In the genomic region with DNA sequence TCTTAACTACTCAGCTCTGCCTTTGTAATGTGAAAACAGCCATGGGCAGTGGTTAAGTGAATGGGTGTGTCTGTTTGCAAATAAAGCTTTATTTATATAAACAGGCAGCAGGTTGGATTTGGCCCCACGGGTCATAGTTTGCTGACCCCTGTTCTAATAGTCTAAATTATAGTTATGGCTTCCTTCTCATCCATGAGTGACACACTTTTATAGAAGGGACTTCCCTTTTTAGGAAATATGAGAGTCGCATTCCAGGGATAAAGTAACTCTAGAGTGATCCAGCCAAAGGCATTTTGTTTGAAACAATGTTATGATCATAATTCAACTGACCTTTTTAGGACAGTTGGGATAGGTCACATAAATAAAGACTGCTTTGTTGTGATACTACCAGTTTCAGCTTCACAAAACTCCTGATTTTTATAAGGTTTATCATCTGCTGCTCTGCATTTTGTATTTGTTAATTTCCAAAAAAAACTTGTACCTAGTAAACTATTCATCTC, we compare ENCODE assay signal across 19 cellular contexts.
A peak's percentile ranks its signal among the peaks of the same experiment; 100 is the strongest.
DNase-seq lines count a peak whose midpoint lies in the region; ATAC-seq, FAIRE-seq and TF ChIP-seq lines count a peak whose summit lies in the region.
"Had no signal": no experiment of that assay in that cellular context is flagged by ENCODE, and none has a peak within 500 bp of the region (broad histone marks: within the 10 kb centered on the region; RNA-seq: fewer than 3 reads in every experiment).

No MANE protein-coding gene starts in this region.

- no peaks in the 10 kb centered on the region for H3K4me1 ChIP-seq in HEK293 (ENCODE audit: control insufficient read depth, insufficient read depth, low read length)
- H3K4me1 ChIP-seq in kidney (ENCODE audit: control insufficient read depth in 1 of 2, insufficient read depth in 1 of 2, low read depth in 1 of 2, low read length in 2 of 2), result no peaks in the 10 kb centered on the region

- no peak for TF ChIP-seq CTCF in 22Rv1 (IDR thresholded peaks at IDR 0.05)
- TF ChIP-seq CTCF in HEK293 (tag by site-specific recombination; IDR thresholded peaks at IDR 0.05), result no peak
- no peak for TF ChIP-seq CTCF in kidney (IDR thresholded peaks at IDR 0.05; ENCODE audit: borderline replicate concordance, extremely low read depth, insufficient read depth)

- no peaks in the 10 kb centered on the region for H3K9me3 ChIP-seq in HEK293 (ENCODE audit: control insufficient read depth, insufficient read depth, low read depth, low read length)
- no peaks in the 10 kb centered on the region for H3K9me3 ChIP-seq in kidney (ENCODE audit: control insufficient read depth in 1 of 2, low read length in 2 of 2)
- H3K9me3 ChIP-seq: BLaER1 treated with 17β-estradiol and CSF1 and Interleukin-3, amounts not matched to agents 10 nM and 100 nM had no signal

- H3K9ac ChIP-seq in kidney (ENCODE audit: low read length in 2 of 2), result no peak overlapping the region
- H3K9ac ChIP-seq: BLaER1 treated with 17β-estradiol and CSF1 and Interleukin-3, amounts not matched to agents 10 nM and 100 nM had no signal

- CTCF ChIA-PET in HEK293 (lab: Yijun Ruan, JAX), result interaction anchor here (0.6 kb wide), 1 partner anchor 338 kb away, joined by 4 read pairs; no protein-coding TSS in a partner anchor

- DNase-seq in NCI-H69 (lab: John Stamatoyannopoulos, UW) (peak; percentile 44), kidney (peak; percentile 37), NCI-H510A (lab: John Stamatoyannopoulos, UW) (no peak)
- no peak for DNase-seq in NK-92 treated with Interleukin-12 subunit alpha and Interleukin-12 subunit beta, amount 100 ng/mL, for 24 hours (lab: John Stamatoyannopoulos, UW)
- DNase-seq: ACHN; CD4-positive, CD25-positive, alpha-beta regulatory T cell; DMS153; DMS79 treated with DMSO at 0.1 percent for 48 hours; EL; H7; IMR-90; KBM-7 had no signal

- POLR2A ChIA-PET in HEK293 (lab: Yijun Ruan, JAX), result no interaction called here

- ATAC-seq in HG03280 (IDR thresholded peaks at IDR 0.05; ENCODE audit: unreplicated experiment), result no peak
- ATAC-seq: GM23338 had no signal

- FAIRE-seq in kidney (lab: Jason Lieb, UNC), result no peak
- FAIRE-seq: G401.6, GM12892 had no signal

- H3K27ac ChIP-seq in 22Rv1, result peak overlapping the region; percentile 29
- H3K27ac ChIP-seq in HEK293 (ENCODE audit: extremely low read depth, low read depth, low read length), result no peak overlapping the region
- H3K27ac ChIP-seq in kidney (ENCODE audit: low read depth in 2 of 2, low read length in 2 of 2), result no peak overlapping the region
- H3K27ac ChIP-seq: BLaER1 treated with 17β-estradiol and CSF1 and Interleukin-3, amounts not matched to agents 10 nM and 100 nM had no signal

- H3K4me3 ChIP-seq in HEK293 (ENCODE audit: low read depth, low read length), result no peak overlapping the region
- no peak overlapping the region for H3K4me3 ChIP-seq in kidney (ENCODE audit: low read length in 2 of 2)
- H3K4me3 ChIP-seq: BLaER1 treated with 17β-estradiol and CSF1 and Interleukin-3, amounts not matched to agents 10 nM and 100 nM; GM23338 had no signal

- intact Hi-C loops in kidney (cut with DNase I), result no loop called here

- H3K36me3 ChIP-seq in HEK293 (ENCODE audit: control insufficient read depth in 2 of 2, insufficient read depth in 1 of 2, low read length in 2 of 2), result no peaks in the 10 kb centered on the region
- no peaks in the 10 kb centered on the region for H3K36me3 ChIP-seq in kidney (ENCODE audit: control insufficient read depth in 1 of 2, insufficient read depth in 2 of 2, low read length in 2 of 2)
- H3K36me3 ChIP-seq: BLaER1 treated with 17β-estradiol and CSF1 and Interleukin-3, amounts not matched to agents 10 nM and 100 nM had no signal

TF ChIP-seq in HEK293, 187 proteins besides CTCF, POLR2A, EP300 and RAD21:
- TF ChIP-seq ZBTB21 (tag by site-specific recombination; IDR thresholded peaks at IDR 0.05), result no peak
- TF ChIP-seq KLF10 (tag by site-specific recombination; IDR thresholded peaks at IDR 0.05), result peak; percentile 42; the same call in 1 of the 2 replicates

Comparison
In these comparisons a context has a peak if more than half of its experiments do, and no peak if none do; other contexts are left out.
1. DNase-seq: peak in NCI-H69 (single experiment) and kidney (single experiment); none in NCI-H510A (single experiment) and NK-92 treated with Interleukin-12 subunit alpha and Interleukin-12 subunit beta, amount 100 ng/mL, for 24 hours (single experiment).